In the genomic region with DNA sequence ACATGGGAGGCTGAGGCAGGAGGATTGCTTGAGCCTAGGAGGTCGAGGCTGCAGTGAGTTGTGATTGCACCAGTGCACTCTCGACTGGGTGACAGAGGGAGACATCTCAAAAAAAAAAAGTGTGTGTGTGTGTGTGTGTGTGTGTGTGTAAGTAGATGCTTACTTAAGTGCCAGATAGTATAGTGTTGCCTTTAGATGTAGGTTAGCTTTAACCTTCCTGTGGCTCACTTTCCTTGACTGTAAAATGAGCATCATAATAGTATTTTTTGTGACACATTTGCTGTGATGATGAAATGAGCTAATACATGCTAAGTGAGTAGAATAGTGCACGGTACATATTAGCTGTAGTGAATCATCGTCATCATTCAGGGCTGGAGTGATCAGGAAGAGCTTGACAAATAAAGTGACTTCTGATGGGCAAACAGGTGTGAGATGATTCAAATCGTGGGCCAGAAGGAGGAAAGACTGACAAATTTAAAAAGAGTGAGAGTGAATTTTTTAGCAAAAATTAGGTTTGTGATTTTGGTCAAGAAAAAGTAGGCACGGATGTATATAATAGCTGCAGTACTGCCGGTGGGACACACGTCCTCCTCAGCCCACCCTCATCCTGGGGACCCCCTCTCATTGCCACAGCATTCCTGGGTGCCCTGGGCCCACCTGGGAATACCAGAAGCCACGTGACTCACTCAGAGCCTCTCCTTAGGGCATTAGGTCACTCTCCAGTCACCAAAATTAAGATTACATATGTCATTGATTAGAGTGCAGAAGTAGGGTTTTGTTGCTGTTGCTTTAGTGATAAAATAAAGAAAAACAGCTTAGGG, we compare ENCODE assay signal across 1 cellular context.
TF ChIP-seq lines count a peak whose summit lies in the region.

No MANE protein-coding gene starts in this region.

TF ChIP-seq in WTC11, 78 proteins besides CTCF, POLR2A, EP300 and RAD21 (continued from another document):
- TF ChIP-seq, protein P1, sequence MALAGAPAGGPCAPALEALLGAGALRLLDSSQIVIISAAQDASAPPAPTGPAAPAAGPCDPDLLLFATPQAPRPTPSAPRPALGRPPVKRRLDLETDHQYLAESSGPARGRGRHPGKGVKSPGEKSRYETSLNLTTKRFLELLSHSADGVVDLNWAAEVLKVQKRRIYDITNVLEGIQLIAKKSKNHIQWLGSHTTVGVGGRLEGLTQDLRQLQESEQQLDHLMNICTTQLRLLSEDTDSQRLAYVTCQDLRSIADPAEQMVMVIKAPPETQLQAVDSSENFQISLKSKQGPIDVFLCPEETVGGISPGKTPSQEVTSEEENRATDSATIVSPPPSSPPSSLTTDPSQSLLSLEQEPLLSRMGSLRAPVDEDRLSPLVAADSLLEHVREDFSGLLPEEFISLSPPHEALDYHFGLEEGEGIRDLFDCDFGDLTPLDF (CRISPR knock-in tag; IDR thresholded peaks at IDR 0.05) = no peak
- no peak for TF ChIP-seq NR2C2 (CRISPR knock-in tag; IDR thresholded peaks at IDR 0.05)
- TF ChIP-seq, protein P2, sequence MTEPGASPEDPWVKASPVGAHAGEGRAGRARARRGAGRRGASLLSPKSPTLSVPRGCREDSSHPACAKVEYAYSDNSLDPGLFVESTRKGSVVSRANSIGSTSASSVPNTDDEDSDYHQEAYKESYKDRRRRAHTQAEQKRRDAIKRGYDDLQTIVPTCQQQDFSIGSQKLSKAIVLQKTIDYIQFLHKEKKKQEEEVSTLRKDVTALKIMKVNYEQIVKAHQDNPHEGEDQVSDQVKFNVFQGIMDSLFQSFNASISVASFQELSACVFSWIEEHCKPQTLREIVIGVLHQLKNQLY (CRISPR knock-in tag; IDR thresholded peaks at IDR 0.05) = no peak
